Comparison of ENCODE assay signal across 1 cellular context in the genomic region with DNA sequence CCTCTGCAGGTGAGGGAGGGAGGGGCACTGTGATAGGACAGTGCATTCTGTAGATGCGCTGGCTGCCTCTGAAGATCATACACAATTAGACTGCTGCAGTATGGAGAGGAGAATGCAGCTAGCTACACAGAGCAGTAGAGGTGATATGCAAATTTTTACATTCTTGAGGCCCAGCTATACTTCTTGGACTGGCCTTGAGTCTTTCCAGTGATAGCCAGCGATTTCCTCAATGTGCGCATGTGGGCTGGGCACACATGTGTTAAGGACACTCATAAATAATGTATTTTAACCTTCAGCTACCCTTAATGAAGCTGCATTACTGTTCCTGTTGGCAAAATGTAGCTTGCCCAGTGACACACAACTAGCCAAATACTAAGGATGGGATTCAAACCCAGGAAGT.
TF ChIP-seq lines count a peak whose summit lies in the region.

No MANE protein-coding gene starts in this region.

TF ChIP-seq in WTC11, 78 proteins besides CTCF, POLR2A, EP300 and RAD21 (continued from another document):
- no peak for TF ChIP-seq CREM (CRISPR knock-in tag; IDR thresholded peaks at IDR 0.05)
- no peak for TF ChIP-seq ZNF423 (CRISPR knock-in tag; IDR thresholded peaks at IDR 0.05)
- TF ChIP-seq, protein P1, sequence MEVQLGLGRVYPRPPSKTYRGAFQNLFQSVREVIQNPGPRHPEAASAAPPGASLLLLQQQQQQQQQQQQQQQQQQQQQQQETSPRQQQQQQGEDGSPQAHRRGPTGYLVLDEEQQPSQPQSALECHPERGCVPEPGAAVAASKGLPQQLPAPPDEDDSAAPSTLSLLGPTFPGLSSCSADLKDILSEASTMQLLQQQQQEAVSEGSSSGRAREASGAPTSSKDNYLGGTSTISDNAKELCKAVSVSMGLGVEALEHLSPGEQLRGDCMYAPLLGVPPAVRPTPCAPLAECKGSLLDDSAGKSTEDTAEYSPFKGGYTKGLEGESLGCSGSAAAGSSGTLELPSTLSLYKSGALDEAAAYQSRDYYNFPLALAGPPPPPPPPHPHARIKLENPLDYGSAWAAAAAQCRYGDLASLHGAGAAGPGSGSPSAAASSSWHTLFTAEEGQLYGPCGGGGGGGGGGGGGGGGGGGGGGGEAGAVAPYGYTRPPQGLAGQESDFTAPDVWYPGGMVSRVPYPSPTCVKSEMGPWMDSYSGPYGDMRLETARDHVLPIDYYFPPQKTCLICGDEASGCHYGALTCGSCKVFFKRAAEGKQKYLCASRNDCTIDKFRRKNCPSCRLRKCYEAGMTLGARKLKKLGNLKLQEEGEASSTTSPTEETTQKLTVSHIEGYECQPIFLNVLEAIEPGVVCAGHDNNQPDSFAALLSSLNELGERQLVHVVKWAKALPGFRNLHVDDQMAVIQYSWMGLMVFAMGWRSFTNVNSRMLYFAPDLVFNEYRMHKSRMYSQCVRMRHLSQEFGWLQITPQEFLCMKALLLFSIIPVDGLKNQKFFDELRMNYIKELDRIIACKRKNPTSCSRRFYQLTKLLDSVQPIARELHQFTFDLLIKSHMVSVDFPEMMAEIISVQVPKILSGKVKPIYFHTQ (CRISPR knock-in tag; IDR thresholded peaks at IDR 0.05), result no peak
- TF ChIP-seq, protein P2, sequence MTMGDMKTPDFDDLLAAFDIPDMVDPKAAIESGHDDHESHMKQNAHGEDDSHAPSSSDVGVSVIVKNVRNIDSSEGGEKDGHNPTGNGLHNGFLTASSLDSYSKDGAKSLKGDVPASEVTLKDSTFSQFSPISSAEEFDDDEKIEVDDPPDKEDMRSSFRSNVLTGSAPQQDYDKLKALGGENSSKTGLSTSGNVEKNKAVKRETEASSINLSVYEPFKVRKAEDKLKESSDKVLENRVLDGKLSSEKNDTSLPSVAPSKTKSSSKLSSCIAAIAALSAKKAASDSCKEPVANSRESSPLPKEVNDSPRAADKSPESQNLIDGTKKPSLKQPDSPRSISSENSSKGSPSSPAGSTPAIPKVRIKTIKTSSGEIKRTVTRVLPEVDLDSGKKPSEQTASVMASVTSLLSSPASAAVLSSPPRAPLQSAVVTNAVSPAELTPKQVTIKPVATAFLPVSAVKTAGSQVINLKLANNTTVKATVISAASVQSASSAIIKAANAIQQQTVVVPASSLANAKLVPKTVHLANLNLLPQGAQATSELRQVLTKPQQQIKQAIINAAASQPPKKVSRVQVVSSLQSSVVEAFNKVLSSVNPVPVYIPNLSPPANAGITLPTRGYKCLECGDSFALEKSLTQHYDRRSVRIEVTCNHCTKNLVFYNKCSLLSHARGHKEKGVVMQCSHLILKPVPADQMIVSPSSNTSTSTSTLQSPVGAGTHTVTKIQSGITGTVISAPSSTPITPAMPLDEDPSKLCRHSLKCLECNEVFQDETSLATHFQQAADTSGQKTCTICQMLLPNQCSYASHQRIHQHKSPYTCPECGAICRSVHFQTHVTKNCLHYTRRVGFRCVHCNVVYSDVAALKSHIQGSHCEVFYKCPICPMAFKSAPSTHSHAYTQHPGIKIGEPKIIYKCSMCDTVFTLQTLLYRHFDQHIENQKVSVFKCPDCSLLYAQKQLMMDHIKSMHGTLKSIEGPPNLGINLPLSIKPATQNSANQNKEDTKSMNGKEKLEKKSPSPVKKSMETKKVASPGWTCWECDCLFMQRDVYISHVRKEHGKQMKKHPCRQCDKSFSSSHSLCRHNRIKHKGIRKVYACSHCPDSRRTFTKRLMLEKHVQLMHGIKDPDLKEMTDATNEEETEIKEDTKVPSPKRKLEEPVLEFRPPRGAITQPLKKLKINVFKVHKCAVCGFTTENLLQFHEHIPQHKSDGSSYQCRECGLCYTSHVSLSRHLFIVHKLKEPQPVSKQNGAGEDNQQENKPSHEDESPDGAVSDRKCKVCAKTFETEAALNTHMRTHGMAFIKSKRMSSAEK (CRISPR knock-in tag; IDR thresholded peaks at IDR 0.05; ENCODE audit: borderline replicate concordance), result no peak
